Comparison of ENCODE assay signal across 8 cellular contexts in genomic region chr6:21597706-21598273, GRCh38. TPM values are rescaled to one million over a fixed set of nuclear protein-coding genes. Genes with fewer than 3 reads are reported as not detected.
DNase-seq lines count a peak whose midpoint lies in the region; ATAC-seq and TF ChIP-seq lines count a peak whose summit lies in the region.

No MANE protein-coding gene starts in this region.

- no peaks in the 10 kb centered on the region for H3K27me3 ChIP-seq in upper lobe of right lung

- in situ Hi-C loops in astrocyte of the cerebellum (cut with HindIII; ENCODE audit: low sequenced_read_pairs) = loop anchor here (10.0 kb wide), 1 partner anchor 1847 kb away; no protein-coding TSS in a partner anchor

- intact Hi-C loops in Right ventricle myocardium inferior (cut with DNase I) = loop anchor here (5.0 to 10.0 kb wide), 6 partner anchors 147 to 1817 kb away; no protein-coding TSS in a partner anchor
- intact Hi-C loops in cardiac septum (cut with DNase I) = loop anchor here (5.0 kb wide), 5 partner anchors 210 to 1230 kb away; no protein-coding TSS in a partner anchor
- intact Hi-C loops in upper lobe of right lung (cut with DNase I) = no loop called here

- no peak overlapping the region for H3K27ac ChIP-seq in upper lobe of right lung

- peak overlapping the region; percentile 87 for H3K4me3 ChIP-seq in astrocyte of the cerebellum (ENCODE audit: low read depth, low read length)
- H3K4me3 ChIP-seq in upper lobe of right lung = peak overlapping the region; percentile 75

- DNase-seq in Right ventricle myocardium inferior (ENCODE audit: missing footprints) = peak; percentile 56
- DNase-seq in cardiac septum (ENCODE audit: low spot score) = no peak
- DNase-seq in astrocyte of the cerebellum (ENCODE audit: low read depth) = no peak
- peak; percentile 36 for DNase-seq in kidney tubule cell (ENCODE audit: low spot score)
- DNase-seq in upper lobe of right lung = no peak
- DNase-seq in ecto neural progenitor cell (ENCODE audit: low spot score) = no peak
- DNase-seq in SHP77 (lab: John Stamatoyannopoulos, UW) = no peak

- H3K36me3 ChIP-seq in upper lobe of right lung = no peaks in the 10 kb centered on the region

- H3K4me1 ChIP-seq in upper lobe of right lung = peaks cover 8% of the 10 kb centered on the region

- ATAC-seq in Right ventricle myocardium inferior = no peak
- ATAC-seq in upper lobe of right lung = no peak
- ATAC-seq in HG02884 (IDR thresholded peaks at IDR 0.05; ENCODE audit: unreplicated experiment) = no peak

- H3K9me3 ChIP-seq in upper lobe of right lung = no peaks in the 10 kb centered on the region

- TF ChIP-seq CTCF in astrocyte of the cerebellum (IDR thresholded peaks at IDR 0.05; ENCODE audit: low read depth, low read length, missing control alignments) = no peak
- TF ChIP-seq CTCF in upper lobe of right lung (IDR thresholded peaks at IDR 0.05) = no peak

RNA-seq across cellular contexts. Expression of gene SOX4, which starts 4.2 kb away (rescaled TPM):
- total RNA-seq in Right ventricle myocardium inferior (7.8 TPM), cardiac septum (9.8 TPM), upper lobe of right lung (20.0 TPM)

Comparison
In these comparisons a context has a peak if more than half of its experiments do, and no peak if none do; other contexts are left out.
1. DNase-seq: peak in Right ventricle myocardium inferior (single experiment) and kidney tubule cell (single experiment); none in cardiac septum (single experiment), astrocyte of the cerebellum (single experiment), upper lobe of right lung (single experiment), ecto neural progenitor cell (single experiment) and SHP77 (0 of 2).